Comparison of ENCODE assay signal across 34 cellular contexts in genomic region chr14:56635041-56635440, GRCh38.
"Had no signal": no experiment of that assay in that cellular context is flagged by ENCODE, and none has a peak within 500 bp of the region (broad histone marks: within the 10 kb centered on the region; RNA-seq: fewer than 3 reads in every experiment).

No MANE protein-coding gene starts in this region.

- DNase-seq: Karpas-422, Kasumi-1, MG63, MM.1S, MV-4-11, NCI-H1048, NCI-H1092, NCI-H1092 treated with DMSO at 0.1 percent for 48 hours, NCI-H1105, NCI-H1105 treated with DMSO at 0.1 percent for 48 hours, NCI-H1417, NCI-H1417 treated with DMSO at 0.1 percent for 48 hours, NCI-H1436, NCI-H1436 treated with DMSO at 0.1 percent for 48 hours, NCI-H146, NCI-H1694, NCI-H1694 treated with DMSO at 0.1 percent for 48 hours, NCI-H187, NCI-H187 treated with DMSO at 0.1 percent for 48 hours, NCI-H1930, NCI-H2029, NCI-H2029 treated with DMSO at 0.1 percent for 48 hours, NCI-H2081, NCI-H2081 treated with DMSO at 0.1 percent for 48 hours, NCI-H2107, NCI-H2171, NCI-H2171 treated with DMSO at 0.1 percent for 48 hours, NCI-H2227 treated with DMSO at 0.1 percent for 48 hours, NCI-H226, NCI-H345, NCI-H446, NCI-H446 treated with DMSO at 0.1 percent for 48 hours, NCI-H510A, NCI-H510A treated with DMSO at 0.1 percent for 48 hours had no signal

- H3K9me3 ChIP-seq: MG63 had no signal

- H3K4me3 ChIP-seq: MG63 had no signal

- H3K36me3 ChIP-seq: MG63 had no signal

- H3K27me3 ChIP-seq: MG63 had no signal
